ENCODE assay signal across 15 cellular contexts in genomic region chrX:112834976-112835375, GRCh38.
"Had no signal": no experiment of that assay in that cellular context is flagged by ENCODE, and none has a peak within 500 bp of the region (broad histone marks: within the 10 kb centered on the region; RNA-seq: fewer than 3 reads in every experiment).

No MANE protein-coding gene starts in this region.

- H3K27me3 Mint-ChIP-seq: effector memory CD8-positive, alpha-beta T cell had no signal

- H3K4me3 Mint-ChIP-seq: activated CD4-positive, alpha-beta T cell treated with anti-CD3 and anti-CD28 coated beads, Interleukin-2, amount 10 ng/mL, durations not matched to agents 24 days and 14 days; activated CD8-positive, alpha-beta T cell treated with anti-CD3 and anti-CD28 coated beads, Interleukin-2, amount 10 ng/mL, durations not matched to agents 7 days and 5 days; activated naive CD8-positive, alpha-beta T cell treated with anti-CD3 and anti-CD28 coated beads for 36 hours; dendritic cell treated with granulocyte-macrophage colony-stimulating factor and Interleukin-4, amounts not matched to agents 40 ng/mL and 50 ng/mL, for 4 days; effector memory CD8-positive, alpha-beta T cell; stimulated activated effector memory CD8-positive, alpha-beta T cell treated with anti-CD3 and anti-CD28 coated beads, Interleukin-12 subunit alpha, Interleukin-12 subunit beta, amount 100 ng/mL, for 72 hours; T-helper 2 cell treated with Interferon-gamma antibody and Interleukin-4, amounts not matched to agents 5 μg/mL and 100 μg/mL, for 36 hours had no signal

- H3K27ac Mint-ChIP-seq: activated CD4-positive, alpha-beta T cell treated with anti-CD3 and anti-CD28 coated beads, Interleukin-2, amount 10 ng/mL, durations not matched to agents 24 days and 14 days; activated CD8-positive, alpha-beta T cell treated with anti-CD3 and anti-CD28 coated beads, Interleukin-2, amount 10 ng/mL, durations not matched to agents 7 days and 5 days; activated naive CD8-positive, alpha-beta T cell treated with anti-CD3 and anti-CD28 coated beads for 36 hours; dendritic cell treated with granulocyte-macrophage colony-stimulating factor and Interleukin-4, amounts not matched to agents 40 ng/mL and 50 ng/mL, for 4 days; effector memory CD8-positive, alpha-beta T cell; stimulated activated effector memory CD8-positive, alpha-beta T cell treated with anti-CD3 and anti-CD28 coated beads, Interleukin-12 subunit alpha, Interleukin-12 subunit beta, amount 100 ng/mL, for 72 hours; T-helper 2 cell treated with Interferon-gamma antibody and Interleukin-4, amounts not matched to agents 5 μg/mL and 100 μg/mL, for 36 hours had no signal

- H3K9me3 ChIP-seq: ovary, thoracic aorta had no signal

- H3K27ac ChIP-seq: epithelial cell of prostate, ovary, thoracic aorta had no signal

- H3K27me3 ChIP-seq: ovary had no signal

- H3K36me3 ChIP-seq: ovary, thoracic aorta had no signal

- H3K4me3 ChIP-seq: ovary, thoracic aorta had no signal

- DNase-seq: activated CD4-positive, alpha-beta T cell treated with anti-CD3 and anti-CD28 coated beads, Interleukin-2, amount 10 ng/mL, durations not matched to agents 24 days and 14 days; activated CD4-positive, CD25-positive, alpha-beta regulatory T cell; activated CD8-positive, alpha-beta memory T cell treated with anti-CD3 and anti-CD28 coated beads, Interleukin-2, amount 50 U/mL, for 4 hours; activated CD8-positive, alpha-beta T cell treated with anti-CD3 and anti-CD28 coated beads, Interleukin-2, amount 10 ng/mL, durations not matched to agents 7 days and 5 days; activated gamma-delta T cell treated with Interleukin-2 at 50 U/mL for 16 hours; activated naive CD8-positive, alpha-beta T cell treated with anti-CD3 and anti-CD28 coated beads for 36 hours; activated T-cell treated with anti-CD3 and anti-CD28 coated beads, Interleukin-2, amount 50 U/mL, for 48 hours; amygdala; effector memory CD8-positive, alpha-beta T cell; ovary had no signal

- H3K9me3 Mint-ChIP-seq: activated CD4-positive, alpha-beta T cell treated with anti-CD3 and anti-CD28 coated beads, Interleukin-2, amount 10 ng/mL, durations not matched to agents 24 days and 14 days; activated naive CD8-positive, alpha-beta T cell treated with anti-CD3 and anti-CD28 coated beads for 36 hours; dendritic cell treated with granulocyte-macrophage colony-stimulating factor and Interleukin-4, amounts not matched to agents 40 ng/mL and 50 ng/mL, for 4 days; effector memory CD8-positive, alpha-beta T cell; stimulated activated effector memory CD8-positive, alpha-beta T cell treated with anti-CD3 and anti-CD28 coated beads, Interleukin-12 subunit alpha, Interleukin-12 subunit beta, amount 100 ng/mL, for 72 hours; T-helper 2 cell treated with Interferon-gamma antibody and Interleukin-4, amounts not matched to agents 5 μg/mL and 100 μg/mL, for 36 hours had no signal

- H3K36me3 Mint-ChIP-seq: activated naive CD8-positive, alpha-beta T cell treated with anti-CD3 and anti-CD28 coated beads for 36 hours; stimulated activated effector memory CD8-positive, alpha-beta T cell treated with anti-CD3 and anti-CD28 coated beads, Interleukin-12 subunit alpha, Interleukin-12 subunit beta, amount 100 ng/mL, for 72 hours had no signal
